12 cellular contexts compared by ENCODE assay signal in the genomic region with DNA sequence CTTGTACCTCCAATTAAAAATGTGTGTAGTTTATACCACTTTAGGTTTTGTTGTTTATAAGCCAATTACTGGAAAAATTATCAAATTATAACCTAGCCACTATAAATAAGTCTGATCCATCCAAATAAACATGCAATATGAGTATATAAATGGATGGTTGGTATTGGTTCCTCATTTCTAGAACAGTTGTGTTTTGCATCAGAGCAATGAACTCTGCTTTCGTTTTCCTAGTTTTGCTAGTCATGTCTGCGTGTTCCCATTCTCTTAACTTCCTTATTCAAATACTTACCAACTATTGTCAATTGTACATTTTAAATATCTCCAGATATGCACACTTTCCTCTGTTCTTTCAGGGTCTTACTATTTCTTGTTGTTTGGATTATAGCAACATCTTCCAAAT.
A peak's percentile ranks its signal among the peaks of the same experiment; 100 is the strongest.
DNase-seq lines count a peak whose midpoint lies in the region; ATAC-seq and TF ChIP-seq lines count a peak whose summit lies in the region.
"Had no signal": no experiment of that assay in that cellular context is flagged by ENCODE, and none has a peak within 500 bp of the region (broad histone marks: within the 10 kb centered on the region; RNA-seq: fewer than 3 reads in every experiment).

No MANE protein-coding gene starts in this region.

- DNase-seq in CD1c-positive myeloid dendritic cell (ENCODE audit: extremely low spot score) (peak; percentile 90), NB4 (ENCODE audit: low read depth) (peak; percentile 25), left lung (no peak), nucleus accumbens (lab: John Stamatoyannopoulos, UW) (no peak), middle frontal gyrus (ENCODE audit: extremely low spot score, low spot score) (no peak)
- DNase-seq: activated naive CD4-positive, alpha-beta T cell treated with anti-CD3 and anti-CD28 coated beads, Interleukin-2, amount 10 ng/mL, durations not matched to agents 7 days and 5 days; heart left ventricle had no signal

- H3K9me3 ChIP-seq in left lung, result no peaks in the 10 kb centered on the region

- ATAC-seq in GM19467 (IDR thresholded peaks at IDR 0.05; ENCODE audit: unreplicated experiment), result peak; percentile 74
- peak; percentile 88 for ATAC-seq in HG03025 (IDR thresholded peaks at IDR 0.05; ENCODE audit: low FRiP score, unreplicated experiment)
- ATAC-seq in left lung, result no peak
- no peak for ATAC-seq in SK-N-SH treated with all-trans-retinoic acid at 6 μM for 48 hours
- ATAC-seq: activated CD4-positive, CD25-positive, alpha-beta regulatory T cell treated with anti-CD3 and anti-CD28 coated beads, Interleukin-2, amount 50 U/mL, for 24 hours; heart left ventricle; stimulated activated effector memory CD8-positive, alpha-beta T cell treated with anti-CD3 and anti-CD28 coated beads, Interleukin-12 subunit alpha, Interleukin-12 subunit beta, amount 100 ng/mL, for 72 hours had no signal

- H3K4me3 ChIP-seq in NB4 (ENCODE audit: low read depth, low read length) (no peak overlapping the region), left lung (no peak overlapping the region)
- H3K4me3 ChIP-seq: heart left ventricle had no signal

- TF ChIP-seq POLR2A in NB4 (IDR thresholded peaks at IDR 0.05; ENCODE audit: extremely low read depth, insufficient read length), result no peak

- no peaks in the 10 kb centered on the region for H3K27me3 ChIP-seq in left lung
- H3K27me3 ChIP-seq: heart left ventricle had no signal

- intact Hi-C loops in left lung (cut with DNase I), result no loop called here

- H3K4me1 ChIP-seq in left lung, result no peaks in the 10 kb centered on the region

- no peak for TF ChIP-seq CTCF in NB4 (IDR thresholded peaks at IDR 0.05; ENCODE audit: low read depth, low read length)
- TF ChIP-seq CTCF in left lung (IDR thresholded peaks at IDR 0.05), result no peak

- no peaks in the 10 kb centered on the region for H3K36me3 ChIP-seq in left lung
- H3K36me3 ChIP-seq: heart left ventricle had no signal

- no peak overlapping the region for H3K27ac ChIP-seq in left lung

TF ChIP-seq in SK-N-SH treated with all-trans-retinoic acid at 6 μM for 48 hours, 23 proteins besides CTCF, POLR2A, EP300 and RAD21:
- no peak for TF ChIP-seq ESRRG (CRISPR knock-in tag; IDR thresholded peaks at IDR 0.05)
- TF ChIP-seq TOX (CRISPR knock-in tag; IDR thresholded peaks at IDR 0.05; ENCODE audit: borderline replicate concordance), result no peak
- TF ChIP-seq SNAI2 (CRISPR knock-in tag; IDR thresholded peaks at IDR 0.05), result no peak
- TF ChIP-seq BACH2 (CRISPR knock-in tag; IDR thresholded peaks at IDR 0.05; ENCODE audit: borderline replicate concordance), result no peak
- TF ChIP-seq, protein P1, sequence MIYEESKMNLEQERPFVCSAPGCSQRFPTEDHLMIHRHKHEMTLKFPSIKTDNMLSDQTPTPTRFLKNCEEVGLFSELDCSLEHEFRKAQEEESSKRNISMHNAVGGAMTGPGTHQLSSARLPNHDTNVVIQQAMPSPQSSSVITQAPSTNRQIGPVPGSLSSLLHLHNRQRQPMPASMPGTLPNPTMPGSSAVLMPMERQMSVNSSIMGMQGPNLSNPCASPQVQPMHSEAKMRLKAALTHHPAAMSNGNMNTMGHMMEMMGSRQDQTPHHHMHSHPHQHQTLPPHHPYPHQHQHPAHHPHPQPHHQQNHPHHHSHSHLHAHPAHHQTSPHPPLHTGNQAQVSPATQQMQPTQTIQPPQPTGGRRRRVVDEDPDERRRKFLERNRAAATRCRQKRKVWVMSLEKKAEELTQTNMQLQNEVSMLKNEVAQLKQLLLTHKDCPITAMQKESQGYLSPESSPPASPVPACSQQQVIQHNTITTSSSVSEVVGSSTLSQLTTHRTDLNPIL (CRISPR knock-in tag; IDR thresholded peaks at IDR 0.05; ENCODE audit: low read depth), result no peak
- no peak for TF ChIP-seq OSR1 (CRISPR knock-in tag; IDR thresholded peaks at IDR 0.05)
- TF ChIP-seq, protein P2, sequence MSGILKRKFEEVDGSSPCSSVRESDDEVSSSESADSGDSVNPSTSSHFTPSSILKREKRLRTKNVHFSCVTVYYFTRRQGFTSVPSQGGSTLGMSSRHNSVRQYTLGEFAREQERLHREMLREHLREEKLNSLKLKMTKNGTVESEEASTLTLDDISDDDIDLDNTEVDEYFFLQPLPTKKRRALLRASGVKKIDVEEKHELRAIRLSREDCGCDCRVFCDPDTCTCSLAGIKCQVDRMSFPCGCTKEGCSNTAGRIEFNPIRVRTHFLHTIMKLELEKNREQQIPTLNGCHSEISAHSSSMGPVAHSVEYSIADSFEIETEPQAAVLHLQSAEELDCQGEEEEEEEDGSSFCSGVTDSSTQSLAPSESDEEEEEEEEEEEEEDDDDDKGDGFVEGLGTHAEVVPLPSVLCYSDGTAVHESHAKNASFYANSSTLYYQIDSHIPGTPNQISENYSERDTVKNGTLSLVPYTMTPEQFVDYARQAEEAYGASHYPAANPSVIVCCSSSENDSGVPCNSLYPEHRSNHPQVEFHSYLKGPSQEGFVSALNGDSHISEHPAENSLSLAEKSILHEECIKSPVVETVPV (CRISPR knock-in tag; IDR thresholded peaks at IDR 0.05), result no peak
- TF ChIP-seq ZNF70 (CRISPR knock-in tag; IDR thresholded peaks at IDR 0.05), result no peak
- no peak for TF ChIP-seq ZFP3 (CRISPR knock-in tag; IDR thresholded peaks at IDR 0.05)
- TF ChIP-seq CSDC2 (CRISPR knock-in tag; IDR thresholded peaks at IDR 0.05), result no peak
- no peak for TF ChIP-seq ISL1 (CRISPR knock-in tag; IDR thresholded peaks at IDR 0.05)
- TF ChIP-seq, protein P3, sequence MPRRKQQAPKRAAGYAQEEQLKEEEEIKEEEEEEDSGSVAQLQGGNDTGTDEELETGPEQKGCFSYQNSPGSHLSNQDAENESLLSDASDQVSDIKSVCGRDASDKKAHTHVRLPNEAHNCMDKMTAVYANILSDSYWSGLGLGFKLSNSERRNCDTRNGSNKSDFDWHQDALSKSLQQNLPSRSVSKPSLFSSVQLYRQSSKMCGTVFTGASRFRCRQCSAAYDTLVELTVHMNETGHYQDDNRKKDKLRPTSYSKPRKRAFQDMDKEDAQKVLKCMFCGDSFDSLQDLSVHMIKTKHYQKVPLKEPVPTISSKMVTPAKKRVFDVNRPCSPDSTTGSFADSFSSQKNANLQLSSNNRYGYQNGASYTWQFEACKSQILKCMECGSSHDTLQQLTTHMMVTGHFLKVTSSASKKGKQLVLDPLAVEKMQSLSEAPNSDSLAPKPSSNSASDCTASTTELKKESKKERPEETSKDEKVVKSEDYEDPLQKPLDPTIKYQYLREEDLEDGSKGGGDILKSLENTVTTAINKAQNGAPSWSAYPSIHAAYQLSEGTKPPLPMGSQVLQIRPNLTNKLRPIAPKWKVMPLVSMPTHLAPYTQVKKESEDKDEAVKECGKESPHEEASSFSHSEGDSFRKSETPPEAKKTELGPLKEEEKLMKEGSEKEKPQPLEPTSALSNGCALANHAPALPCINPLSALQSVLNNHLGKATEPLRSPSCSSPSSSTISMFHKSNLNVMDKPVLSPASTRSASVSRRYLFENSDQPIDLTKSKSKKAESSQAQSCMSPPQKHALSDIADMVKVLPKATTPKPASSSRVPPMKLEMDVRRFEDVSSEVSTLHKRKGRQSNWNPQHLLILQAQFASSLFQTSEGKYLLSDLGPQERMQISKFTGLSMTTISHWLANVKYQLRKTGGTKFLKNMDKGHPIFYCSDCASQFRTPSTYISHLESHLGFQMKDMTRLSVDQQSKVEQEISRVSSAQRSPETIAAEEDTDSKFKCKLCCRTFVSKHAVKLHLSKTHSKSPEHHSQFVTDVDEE (CRISPR knock-in tag; IDR thresholded peaks at IDR 0.05), result no peak
- no peak for TF ChIP-seq ARNTL (CRISPR knock-in tag; IDR thresholded peaks at IDR 0.05; ENCODE audit: borderline replicate concordance, low read depth)
- TF ChIP-seq TCF4 (CRISPR knock-in tag; IDR thresholded peaks at IDR 0.05; ENCODE audit: borderline replicate concordance), result no peak
- no peak for TF ChIP-seq ZNF8 (CRISPR knock-in tag; IDR thresholded peaks at IDR 0.05)
- TF ChIP-seq RARB (CRISPR knock-in tag; IDR thresholded peaks at IDR 0.05), result no peak
- no peak for TF ChIP-seq GLIS3 (CRISPR knock-in tag; IDR thresholded peaks at IDR 0.05)
- TF ChIP-seq, protein P4, sequence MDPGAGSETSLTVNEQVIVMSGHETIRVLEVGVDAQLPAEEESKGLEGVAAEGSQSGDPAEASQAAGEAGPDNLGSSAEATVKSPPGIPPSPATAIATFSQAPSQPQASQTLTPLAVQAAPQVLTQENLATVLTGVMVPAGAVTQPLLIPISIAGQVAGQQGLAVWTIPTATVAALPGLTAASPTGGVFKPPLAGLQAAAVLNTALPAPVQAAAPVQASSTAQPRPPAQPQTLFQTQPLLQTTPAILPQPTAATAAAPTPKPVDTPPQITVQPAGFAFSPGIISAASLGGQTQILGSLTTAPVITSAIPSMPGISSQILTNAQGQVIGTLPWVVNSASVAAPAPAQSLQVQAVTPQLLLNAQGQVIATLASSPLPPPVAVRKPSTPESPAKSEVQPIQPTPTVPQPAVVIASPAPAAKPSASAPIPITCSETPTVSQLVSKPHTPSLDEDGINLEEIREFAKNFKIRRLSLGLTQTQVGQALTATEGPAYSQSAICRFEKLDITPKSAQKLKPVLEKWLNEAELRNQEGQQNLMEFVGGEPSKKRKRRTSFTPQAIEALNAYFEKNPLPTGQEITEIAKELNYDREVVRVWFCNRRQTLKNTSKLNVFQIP (CRISPR knock-in tag; IDR thresholded peaks at IDR 0.05; ENCODE audit: borderline replicate concordance, low read depth), result no peak
- no peak for TF ChIP-seq PPARA (CRISPR knock-in tag; IDR thresholded peaks at IDR 0.05; ENCODE audit: borderline replicate concordance)

Comparison
In these comparisons a context has a peak if more than half of its experiments do, and no peak if none do; other contexts are left out.
1. DNase-seq: peak in CD1c-positive myeloid dendritic cell (single experiment) and NB4 (single experiment); none in left lung (0 of 2), nucleus accumbens (0 of 56) and middle frontal gyrus (single experiment).
2. ATAC-seq: peak in GM19467 (single experiment) and HG03025 (single experiment); none in left lung (single experiment) and SK-N-SH treated with all-trans-retinoic acid at 6 μM for 48 hours (single experiment).